8 cellular contexts compared by ENCODE assay signal in genomic region chr1:247331526-247332214, GRCh38. TPM values are rescaled to one million over a fixed set of nuclear protein-coding genes. Genes with fewer than 3 reads are reported as not detected.
DNase-seq lines count a peak whose midpoint lies in the region; FAIRE-seq and TF ChIP-seq lines count a peak whose summit lies in the region.

TSS of gene ZNF496 (minus strand) at chr1:247331867. CDS start at chr1:247329578, 2,289 bp downstream.

- H3K27ac ChIP-seq in RWPE1 = peak within 1 kb of the TSS; percentile 87
- peak within 1 kb of the TSS; percentile 71 for H3K27ac ChIP-seq in neuronal stem cell (replicated peaks; ENCODE audit: low read length)
- peak within 1 kb of the TSS; percentile 75 for H3K27ac ChIP-seq in temporal lobe (ENCODE audit: low read depth, low read length)

- H2BK120ac ChIP-seq in neuronal stem cell (ENCODE audit: low read depth, low read length) = no peak within 1 kb of the TSS

- DNase-seq in ELR (ENCODE audit: low read depth) = peak; percentile 89
- DNase-seq in GOT3 (lab: John Stamatoyannopoulos, UW) = peak; percentile 69
- peak; percentile 84 for DNase-seq in LHCN-M2 (ENCODE audit: low read depth)
- DNase-seq in RWPE1 (ENCODE audit: low spot score) = peak; percentile 94
- peak; percentile 68 for DNase-seq in activated naive CD4-positive, alpha-beta T cell treated with Interleukin-2 at 50 U/mL for 16 hours
- peak; percentile 90 to 92 for DNase-seq in frontal cortex (ENCODE audit: low spot score in 2 of 2)
- DNase-seq in neuronal stem cell (ENCODE audit: low spot score) = peak; percentile 89

- H3K36me3 ChIP-seq in neuronal stem cell (replicated peaks in 1 of 2; ENCODE audit: control insufficient read depth in 2 of 2, insufficient read depth in 2 of 2, low read length in 2 of 2) = peaks cover 31 to 74% of the 10 kb centered on the region in 2 donors

- peak within 1 kb of the TSS; percentile 72 for H2AK5ac ChIP-seq in neuronal stem cell (ENCODE audit: low read depth, low read length)

- peak within 1 kb of the TSS; percentile 98 for H3K18ac ChIP-seq in neuronal stem cell (ENCODE audit: low read length)

- H3K9me3 ChIP-seq in neuronal stem cell (replicated peaks in 1 of 2; ENCODE audit: control insufficient read depth in 2 of 2, insufficient read depth in 1 of 2, low read depth in 1 of 2, low read length in 2 of 2) = peaks cover 0 to 5% of the 10 kb centered on the region in 2 donors

- FAIRE-seq in frontal cortex (lab: Jason Lieb, UNC) = no peak

- CTCF ChIA-PET in RWPE1 (lab: Yijun Ruan, JAX) = interaction anchor here (0.6 to 0.7 kb wide), 3 partner anchors 59 to 1172 kb away, joined by 3 read pairs; no protein-coding TSS in a partner anchor

- POLR2A ChIA-PET in RWPE1 (lab: Yijun Ruan, JAX; ENCODE audit: low non-redundant PET) = interaction anchor here (0.9 kb wide), 1 partner anchor 33 kb away, joined by 3 read pairs; no protein-coding TSS in a partner anchor

- no peak within 1 kb of the TSS for H4K8ac ChIP-seq in neuronal stem cell (ENCODE audit: low read depth, low read length)

- H3K4me2 ChIP-seq in neuronal stem cell (ENCODE audit: insufficient read depth, low read length, poor library complexity, severe bottlenecking) = peak within 1 kb of the TSS; percentile 80

- peak within 1 kb of the TSS; percentile 92 for H2AFZ ChIP-seq in neuronal stem cell (ENCODE audit: low read length)

- H2BK15ac ChIP-seq in neuronal stem cell (ENCODE audit: low read length) = no peak within 1 kb of the TSS

- peaks cover 14% of the 10 kb centered on the region for H3K79me1 ChIP-seq in neuronal stem cell (ENCODE audit: low read depth, low read length)

- H3K4me1 ChIP-seq in neuronal stem cell (ENCODE audit: control insufficient read depth in 2 of 2, insufficient read depth in 1 of 2, low read depth in 1 of 2, low read length in 2 of 2) = peaks cover 20 to 34% of the 10 kb centered on the region in 2 donors

- TF ChIP-seq CTCF in RWPE1 (conservative IDR thresholded peaks at IDR 0.05; ENCODE audit: low read depth) = no peak

- H2BK12ac ChIP-seq in neuronal stem cell (ENCODE audit: low read length) = no peak within 1 kb of the TSS

- peak within 1 kb of the TSS; percentile 84 for H3K14ac ChIP-seq in neuronal stem cell (ENCODE audit: low read length)

- peak within 1 kb of the TSS; percentile 98 for H3K9ac ChIP-seq in neuronal stem cell (ENCODE audit: low read depth, low read length, poor library complexity)

- H3K4me3 ChIP-seq in neuronal stem cell (ENCODE audit: low read length in 2 of 2) = peak within 1 kb of the TSS; percentile 90 to 97

- H3K4ac ChIP-seq in neuronal stem cell (ENCODE audit: low read length) = no peak within 1 kb of the TSS

- H4K91ac ChIP-seq in neuronal stem cell (ENCODE audit: low read depth, low read length, poor library complexity) = no peak within 1 kb of the TSS

- no CpG with 5 or more reads among the region's 92 CpGs for WGBS in neuronal stem cell (ENCODE audit: extremely low coverage in 2 of 2, insufficient read length in 2 of 2, insufficient replicate concordance in 1 of 2), 2 donors

- H3K27me3 ChIP-seq in neuronal stem cell (ENCODE audit: control insufficient read depth in 3 of 3, insufficient read depth in 3 of 3, low read depth in 1 of 3, low read length in 3 of 3) = no peaks in the 10 kb centered on the region

- peak within 1 kb of the TSS; percentile 77 for H3K23ac ChIP-seq in neuronal stem cell (ENCODE audit: low read depth, low read length, poor library complexity)

- peak within 1 kb of the TSS; percentile 35 for H2BK5ac ChIP-seq in neuronal stem cell (ENCODE audit: low read length)

RNA-seq across cellular contexts. Expression of gene ZNF496, which starts in this region (rescaled TPM):
- total RNA-seq in LHCN-M2 (2014; rRNA removed) = 26.3 and 36.2 TPM in 2 replicates
- polyA plus RNA-seq in LHCN-M2 (2012) = 12.0 TPM
- 13.9 TPM for total RNA-seq in frontal cortex
- polyA plus RNA-seq in neuronal stem cell (2013, experiment 1 of 2) = 40.1 TPM
- polyA plus RNA-seq in neuronal stem cell (2013, experiment 2 of 2) = 38.8 TPM
- total RNA-seq in temporal lobe = 18.7 TPM

Comparison
In these comparisons a context has a peak if more than half of its experiments do, and no peak if none do; other contexts are left out.
1. Peak in every context shown above with its lines: DNase-seq, H3K4me3 ChIP-seq and H3K27ac ChIP-seq.